In the genomic region with DNA sequence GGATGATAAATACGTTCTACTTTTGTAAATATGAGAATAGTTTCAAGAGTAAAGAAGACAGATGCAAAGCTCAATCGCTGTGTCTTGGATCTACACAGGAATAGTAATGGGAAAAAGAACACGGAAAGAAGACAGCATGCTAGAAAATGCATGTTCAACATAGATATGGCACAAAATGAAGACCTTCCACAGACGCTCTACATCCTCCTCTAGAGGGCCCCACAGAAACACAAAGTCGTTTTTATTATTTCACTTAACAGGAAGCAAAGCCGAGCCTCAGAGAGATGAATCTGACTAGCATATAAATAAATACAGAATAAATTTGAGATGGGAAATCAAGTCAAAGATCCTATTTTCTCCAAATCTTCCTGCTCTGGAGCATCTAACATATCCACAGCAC, we compare ENCODE assay signal across 8 cellular contexts.
DNase-seq lines count a peak whose midpoint lies in the region; TF ChIP-seq lines count a peak whose summit lies in the region.

No MANE protein-coding gene starts in this region.

- no peaks in the 10 kb centered on the region for H3K9me3 Mint-ChIP-seq in nephron progenitor cell

- TF ChIP-seq CTCF in cardiac muscle cell (IDR thresholded peaks at IDR 0.05; ENCODE audit: low read depth, low read length) (peak; percentile 59), astrocyte of the cerebellum (IDR thresholded peaks at IDR 0.05; ENCODE audit: low read depth, low read length, missing control alignments) (peak; percentile 48), nephron progenitor cell (IDR thresholded peaks at IDR 0.05) (peak; percentile 15), sigmoid colon (IDR thresholded peaks at IDR 0.05) (no peak)

- H3K27ac Mint-ChIP-seq in nephron progenitor cell, result no peak overlapping the region

- in situ Hi-C loops in astrocyte of the cerebellum (cut with HindIII; ENCODE audit: low sequenced_read_pairs), result no loop called here

- WGBS in sigmoid colon, 2 donors, result 20 to 47% methylated on average over 6 of the region's 6 CpGs

- no peaks in the 10 kb centered on the region for H3K9me3 ChIP-seq in cardiac muscle cell (ENCODE audit: low read depth)
- no peaks in the 10 kb centered on the region for H3K9me3 ChIP-seq in sigmoid colon

- DNase-seq in cardiac muscle cell (ENCODE audit: low read depth in 1 of 2, low spot score in 1 of 2) (peak; percentile 14 to 69), cardiac septum (ENCODE audit: low spot score) (no peak), HT-29 (ENCODE audit: low spot score) (peak; percentile 61), astrocyte of the cerebellum (ENCODE audit: low read depth) (no peak), nephron progenitor cell (no peak), NCI-H524 treated with DMSO at 0.1 percent for 48 hours (lab: John Stamatoyannopoulos, UW) (no peak), sigmoid colon (no peak)
- no peak for DNase-seq in stimulated activated naive CD4-positive, alpha-beta T cell treated with Interleukin-2 at 50 U/mL for 16 hours (lab: John Stamatoyannopoulos, UW)

- peaks cover 13% of the 10 kb centered on the region for H3K36me3 Mint-ChIP-seq in nephron progenitor cell (ENCODE audit: low read depth)

- intact Hi-C loops in cardiac septum (cut with DNase I), result loop anchor here (10.0 kb wide), 1 partner anchor 1188 kb away; the partner anchor contains the start of gene NRP1
- intact Hi-C loops in sigmoid colon (cut with DNase I), result no loop called here

- H3K4me1 Mint-ChIP-seq in nephron progenitor cell, result peaks cover 13% of the 10 kb centered on the region

- no peak overlapping the region for H3K4me3 Mint-ChIP-seq in nephron progenitor cell

- TF ChIP-seq POLR2A in sigmoid colon (IDR thresholded peaks at IDR 0.05), result no peak

- H3K36me3 ChIP-seq in cardiac muscle cell (no peaks in the 10 kb centered on the region), sigmoid colon (no peaks in the 10 kb centered on the region)

- H3K27me3 Mint-ChIP-seq in nephron progenitor cell (ENCODE audit: low read depth, poor library complexity), result peaks cover 3% of the 10 kb centered on the region

- H3K4me1 ChIP-seq in cardiac muscle cell (ENCODE audit: low read depth) (peaks cover 4% of the 10 kb centered on the region), sigmoid colon (peaks cover 0 to 14% (median 13%) of the 10 kb centered on the region in 4 donors)

- H3K27ac ChIP-seq in cardiac muscle cell (no peak overlapping the region), sigmoid colon (no peak overlapping the region)

- no peak overlapping the region for H3K4me3 ChIP-seq in cardiac muscle cell
- no peak overlapping the region for H3K4me3 ChIP-seq in astrocyte of the cerebellum (ENCODE audit: low read depth, low read length)
- no peak overlapping the region for H3K4me3 ChIP-seq in sigmoid colon

- TF ChIP-seq EP300 in sigmoid colon (IDR thresholded peaks at IDR 0.05), result no peak

- H3K27me3 ChIP-seq in cardiac muscle cell, result no peaks in the 10 kb centered on the region
- H3K27me3 ChIP-seq in sigmoid colon, result no peaks in the 10 kb centered on the region

Comparison
In these comparisons a context has a peak if more than half of its experiments do, and no peak if none do; other contexts are left out.
1. DNase-seq: peak in cardiac muscle cell (2 of 2) and HT-29 (single experiment); none in cardiac septum (single experiment), astrocyte of the cerebellum (single experiment), nephron progenitor cell (single experiment), NCI-H524 treated with DMSO at 0.1 percent for 48 hours (single experiment), stimulated activated naive CD4-positive, alpha-beta T cell treated with Interleukin-2 at 50 U/mL for 16 hours (single experiment) and sigmoid colon (single experiment).
2. CTCF ChIP-seq: peak in cardiac muscle cell (single experiment), astrocyte of the cerebellum (single experiment) and nephron progenitor cell (single experiment); none in sigmoid colon (0 of 4).